ENCODE assay signal across 1 cellular context in genomic region chr16:85302018-85302847, GRCh38.
A peak's percentile ranks its signal among the peaks of the same experiment; 100 is the strongest.
TF ChIP-seq lines count a peak whose summit lies in the region.

No MANE protein-coding gene starts in this region.

TF ChIP-seq in K562, 482 proteins besides CTCF, POLR2A, EP300 and RAD21 (continued from another document and continues in another):
- TF ChIP-seq CREB3L1 (IDR thresholded peaks at IDR 0.05; ENCODE audit: borderline replicate concordance, low read depth) (peak; percentile 33; the same call in 1 of the 2 replicates), MEF2D (tag; conservative IDR thresholded peaks at IDR 0.05; ENCODE audit: low read depth) (0 out of 2 replicates have a peak, but pooled peaks have one; percentile 62), ZNF316 (IDR thresholded peaks at IDR 0.05) (no peak), CLOCK (CRISPR knock-in tag; IDR thresholded peaks at IDR 0.05; ENCODE audit: borderline replicate concordance) (no peak), JUNB (CRISPR knock-in tag; conservative IDR thresholded peaks at IDR 0.05) (peak; percentile 91), ZNF3 (CRISPR knock-in tag; IDR thresholded peaks at IDR 0.05) (no peak), SMARCA4 (IDR thresholded peaks at IDR 0.05) (peak; percentile 97), MGA (IDR thresholded peaks at IDR 0.05) (no peak), MED1 (CRISPR knock-in tag; IDR thresholded peaks at IDR 0.05; ENCODE audit: borderline replicate concordance) (no peak), FOS (IDR thresholded peaks at IDR 0.05; ENCODE audit: extremely low read depth, insufficient read length) (peak; percentile 70), PTBP1 (IDR thresholded peaks at IDR 0.05; ENCODE audit: low read depth, low read length) (no peak), LEF1 (IDR thresholded peaks at IDR 0.05) (peak; percentile 94), ASH1L (IDR thresholded peaks at IDR 0.05; ENCODE audit: borderline replicate concordance, low read depth, partially characterized antibody) (no peak), ZNF175 (CRISPR knock-in tag; IDR thresholded peaks at IDR 0.05; ENCODE audit: low read depth) (no peak), RBM15 (IDR thresholded peaks at IDR 0.05; ENCODE audit: insufficient read depth, low read length) (no peak), ZNF518B (CRISPR knock-in tag; IDR thresholded peaks at IDR 0.05) (no peak), ZKSCAN3 (CRISPR knock-in tag; IDR thresholded peaks at IDR 0.05) (no peak), ZNF75A (CRISPR knock-in tag; IDR thresholded peaks at IDR 0.05) (no peak), HEY1 (CRISPR knock-in tag; IDR thresholded peaks at IDR 0.05; ENCODE audit: borderline replicate concordance) (0 out of 2 replicates have a peak, but pooled peaks have one; percentile 47), ATF7 (IDR thresholded peaks at IDR 0.05) (peak; percentile 61), HDAC3 (IDR thresholded peaks at IDR 0.05; ENCODE audit: borderline replicate concordance, partially characterized antibody) (no peak), ARHGAP35 (IDR thresholded peaks at IDR 0.05; ENCODE audit: partially characterized antibody) (no peak), ZNF239 (CRISPR knock-in tag; IDR thresholded peaks at IDR 0.05) (no peak), KDM4B (IDR thresholded peaks at IDR 0.05; ENCODE audit: borderline replicate concordance in 2 of 2, low read depth in 1 of 2) (0 out of 4 replicates have a peak, but pooled peaks of 1 of the 2 experiments have one; percentile 38), ILF3 (IDR thresholded peaks at IDR 0.05; ENCODE audit: borderline replicate concordance) (no peak), ZNF79 (CRISPR knock-in tag; IDR thresholded peaks at IDR 0.05; ENCODE audit: low read depth) (no peak), ZNF780A (CRISPR knock-in tag; IDR thresholded peaks at IDR 0.05) (no peak), CEBPG (CRISPR knock-in tag; IDR thresholded peaks at IDR 0.05) (peak; percentile 44; the same call in 1 of the 2 replicates), CEBPG (tag; conservative IDR thresholded peaks at IDR 0.05 in 1 of 2, IDR thresholded peaks at IDR 0.05 in 1 of 2) (no peak), ZNF695 (CRISPR knock-in tag; IDR thresholded peaks at IDR 0.05) (no peak), HNRNPL (IDR thresholded peaks at IDR 0.05; ENCODE audit: low read depth, low read length) (no peak), NUFIP1 (IDR thresholded peaks at IDR 0.05; ENCODE audit: partially characterized antibody) (no peak), NFIX (CRISPR knock-in tag; IDR thresholded peaks at IDR 0.05; ENCODE audit: low read depth) (no peak), CSDE1 (IDR thresholded peaks at IDR 0.05) (no peak)
- TF ChIP-seq, protein P1, sequence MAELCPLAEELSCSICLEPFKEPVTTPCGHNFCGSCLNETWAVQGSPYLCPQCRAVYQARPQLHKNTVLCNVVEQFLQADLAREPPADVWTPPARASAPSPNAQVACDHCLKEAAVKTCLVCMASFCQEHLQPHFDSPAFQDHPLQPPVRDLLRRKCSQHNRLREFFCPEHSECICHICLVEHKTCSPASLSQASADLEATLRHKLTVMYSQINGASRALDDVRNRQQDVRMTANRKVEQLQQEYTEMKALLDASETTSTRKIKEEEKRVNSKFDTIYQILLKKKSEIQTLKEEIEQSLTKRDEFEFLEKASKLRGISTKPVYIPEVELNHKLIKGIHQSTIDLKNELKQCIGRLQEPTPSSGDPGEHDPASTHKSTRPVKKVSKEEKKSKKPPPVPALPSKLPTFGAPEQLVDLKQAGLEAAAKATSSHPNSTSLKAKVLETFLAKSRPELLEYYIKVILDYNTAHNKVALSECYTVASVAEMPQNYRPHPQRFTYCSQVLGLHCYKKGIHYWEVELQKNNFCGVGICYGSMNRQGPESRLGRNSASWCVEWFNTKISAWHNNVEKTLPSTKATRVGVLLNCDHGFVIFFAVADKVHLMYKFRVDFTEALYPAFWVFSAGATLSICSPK (IDR thresholded peaks at IDR 0.05; ENCODE audit: borderline replicate concordance): no peak
- TF ChIP-seq, protein P2, sequence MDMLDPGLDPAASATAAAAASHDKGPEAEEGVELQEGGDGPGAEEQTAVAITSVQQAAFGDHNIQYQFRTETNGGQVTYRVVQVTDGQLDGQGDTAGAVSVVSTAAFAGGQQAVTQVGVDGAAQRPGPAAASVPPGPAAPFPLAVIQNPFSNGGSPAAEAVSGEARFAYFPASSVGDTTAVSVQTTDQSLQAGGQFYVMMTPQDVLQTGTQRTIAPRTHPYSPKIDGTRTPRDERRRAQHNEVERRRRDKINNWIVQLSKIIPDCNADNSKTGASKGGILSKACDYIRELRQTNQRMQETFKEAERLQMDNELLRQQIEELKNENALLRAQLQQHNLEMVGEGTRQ (CRISPR knock-in tag; IDR thresholded peaks at IDR 0.05): no peak
- TF ChIP-seq, protein P3, sequence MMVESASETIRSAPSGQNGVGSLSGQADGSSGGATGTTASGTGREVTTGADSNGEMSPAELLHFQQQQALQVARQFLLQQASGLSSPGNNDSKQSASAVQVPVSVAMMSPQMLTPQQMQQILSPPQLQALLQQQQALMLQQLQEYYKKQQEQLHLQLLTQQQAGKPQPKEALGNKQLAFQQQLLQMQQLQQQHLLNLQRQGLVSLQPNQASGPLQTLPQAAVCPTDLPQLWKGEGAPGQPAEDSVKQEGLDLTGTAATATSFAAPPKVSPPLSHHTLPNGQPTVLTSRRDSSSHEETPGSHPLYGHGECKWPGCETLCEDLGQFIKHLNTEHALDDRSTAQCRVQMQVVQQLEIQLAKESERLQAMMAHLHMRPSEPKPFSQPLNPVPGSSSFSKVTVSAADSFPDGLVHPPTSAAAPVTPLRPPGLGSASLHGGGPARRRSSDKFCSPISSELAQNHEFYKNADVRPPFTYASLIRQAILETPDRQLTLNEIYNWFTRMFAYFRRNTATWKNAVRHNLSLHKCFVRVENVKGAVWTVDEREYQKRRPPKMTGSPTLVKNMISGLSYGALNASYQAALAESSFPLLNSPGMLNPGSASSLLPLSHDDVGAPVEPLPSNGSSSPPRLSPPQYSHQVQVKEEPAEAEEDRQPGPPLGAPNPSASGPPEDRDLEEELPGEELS (CRISPR knock-in tag; IDR thresholded peaks at IDR 0.05; ENCODE audit: borderline replicate concordance): no peak
